ENCODE assay signal across 8 cellular contexts in the genomic region with DNA sequence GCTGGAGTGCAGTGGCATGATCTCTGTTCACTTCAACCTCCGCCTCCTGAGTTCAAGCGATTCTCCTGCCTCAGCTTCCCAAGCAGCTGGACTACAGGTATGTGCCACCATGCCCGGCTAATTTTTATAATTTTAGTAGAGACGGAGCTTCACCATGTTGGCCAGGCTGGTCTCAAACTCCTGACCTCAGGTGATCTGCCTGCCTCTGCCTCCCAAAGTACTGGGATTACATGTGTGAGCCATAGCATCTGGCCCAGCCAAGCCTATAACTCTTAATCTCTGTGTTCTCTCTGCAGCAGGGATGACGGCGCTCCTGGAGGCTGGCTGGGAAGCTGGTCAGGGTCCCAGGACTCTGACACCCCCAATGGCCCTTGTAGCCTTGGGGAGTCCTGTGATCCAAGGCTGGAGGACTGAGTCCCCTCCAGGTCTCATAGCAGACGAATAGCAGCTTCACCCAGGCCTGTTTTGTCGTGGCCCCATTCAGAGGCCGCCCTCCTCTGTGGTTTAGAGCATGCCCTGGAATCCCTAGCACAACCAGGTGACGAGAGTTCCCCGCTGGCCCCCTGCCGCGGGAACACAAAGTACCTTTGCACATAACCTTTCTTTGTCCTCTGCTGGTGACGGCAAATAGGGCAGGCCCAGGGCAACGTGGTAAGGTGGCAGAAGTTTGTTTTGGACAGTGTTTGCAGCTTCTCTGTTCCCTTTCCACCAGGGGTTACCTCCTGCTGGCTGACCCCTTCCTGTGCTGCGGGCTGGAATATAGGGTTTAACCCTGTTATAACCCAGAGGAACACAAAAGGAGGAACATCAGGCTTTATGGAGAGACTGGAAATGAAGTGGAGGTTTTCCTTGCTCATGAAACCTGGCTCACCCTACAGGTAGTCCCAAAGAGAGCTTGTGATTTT. TPM values are rescaled to one million over a fixed set of nuclear protein-coding genes. Genes with fewer than 3 reads are reported as not detected.
DNase-seq lines count a peak whose midpoint lies in the region; ATAC-seq and TF ChIP-seq lines count a peak whose summit lies in the region.

No MANE protein-coding gene starts in this region.

- H3K9me3 ChIP-seq in right atrium auricular region: no peaks in the 10 kb centered on the region

- POLR2A ChIA-PET in HEK293T (lab: Yijun Ruan, JAX): interaction anchor here (6.9 kb wide), 1 partner anchor 43 kb away, joined by 60 read pairs; a partner anchor contains a TSS

- H3K36me3 ChIP-seq in right atrium auricular region: no peaks in the 10 kb centered on the region

- H3K4me1 ChIP-seq in right atrium auricular region: peaks cover 0 to 32% of the 10 kb centered on the region in 2 donors

- TF ChIP-seq CTCF in right atrium auricular region (IDR thresholded peaks at IDR 0.05): no peak

- no peak overlapping the region for H3K4me3 ChIP-seq in right atrium auricular region

- DNase-seq in NCI-H82 (lab: John Stamatoyannopoulos, UW) (peak; percentile 80), NCI-H82 treated with DMSO at 0.1 percent for 48 hours (lab: John Stamatoyannopoulos, UW; ENCODE audit: unreplicated experiment) (no peak), right atrium auricular region (ENCODE audit: low spot score) (no peak), cerebellar cortex (ENCODE audit: low spot score) (no peak), HEK293T (ENCODE audit: extremely low spot score) (no peak)
- DNase-seq in activated CD8-positive, alpha-beta memory T cell treated with anti-CD3 and anti-CD28 coated beads, Interleukin-2, amount 50 U/mL, for 4 hours: peak; percentile 49
- peak; percentile 56 for DNase-seq in stimulated activated naive CD8-positive, alpha-beta T cell treated with anti-CD3 and anti-CD28 coated beads, Interleukin-15, Interleukin-2, amounts not matched to agents 100 U/mL and 50 U/mL, for 24 hours

- no peaks in the 10 kb centered on the region for H3K27me3 ChIP-seq in right atrium auricular region

- CTCF ChIA-PET in HEK293T (lab: Yijun Ruan, JAX): interaction anchor here (0.7 kb wide), 1 partner anchor 24 kb away, joined by 3 read pairs; no protein-coding TSS in a partner anchor

- ATAC-seq in stimulated activated naive CD8-positive, alpha-beta T cell treated with anti-CD3 and anti-CD28 coated beads, Interleukin-15, Interleukin-2, amounts not matched to agents 100 U/mL and 50 U/mL, for 24 hours: peak; percentile 25
- ATAC-seq in HG03469 (IDR thresholded peaks at IDR 0.05; ENCODE audit: unreplicated experiment): no peak

- peak overlapping the region; percentile 56 to 82 for H3K27ac ChIP-seq in right atrium auricular region

TF ChIP-seq in HEK293T, 16 proteins besides CTCF, POLR2A, EP300 and RAD21:
- no peak for TF ChIP-seq LEF1 (IDR thresholded peaks at IDR 0.05; ENCODE audit: borderline replicate concordance)

RNA-seq across cellular contexts. Expression of a gene that starts 43.0 kb away (rescaled TPM):
- total RNA-seq in right atrium auricular region: 10 to 100 TPM; 29.0 to 31.0 TPM

Comparison
In these comparisons a context has a peak if more than half of its experiments do, and no peak if none do; other contexts are left out.
1. DNase-seq: peak in NCI-H82 (single experiment), activated CD8-positive, alpha-beta memory T cell treated with anti-CD3 and anti-CD28 coated beads, Interleukin-2, amount 50 U/mL, for 4 hours (single experiment) and stimulated activated naive CD8-positive, alpha-beta T cell treated with anti-CD3 and anti-CD28 coated beads, Interleukin-15, Interleukin-2, amounts not matched to agents 100 U/mL and 50 U/mL, for 24 hours (single experiment); none in NCI-H82 treated with DMSO at 0.1 percent for 48 hours (single experiment), right atrium auricular region (single experiment), cerebellar cortex (single experiment) and HEK293T (single experiment).